Comparison of ENCODE assay signal across 8 cellular contexts in the genomic region with DNA sequence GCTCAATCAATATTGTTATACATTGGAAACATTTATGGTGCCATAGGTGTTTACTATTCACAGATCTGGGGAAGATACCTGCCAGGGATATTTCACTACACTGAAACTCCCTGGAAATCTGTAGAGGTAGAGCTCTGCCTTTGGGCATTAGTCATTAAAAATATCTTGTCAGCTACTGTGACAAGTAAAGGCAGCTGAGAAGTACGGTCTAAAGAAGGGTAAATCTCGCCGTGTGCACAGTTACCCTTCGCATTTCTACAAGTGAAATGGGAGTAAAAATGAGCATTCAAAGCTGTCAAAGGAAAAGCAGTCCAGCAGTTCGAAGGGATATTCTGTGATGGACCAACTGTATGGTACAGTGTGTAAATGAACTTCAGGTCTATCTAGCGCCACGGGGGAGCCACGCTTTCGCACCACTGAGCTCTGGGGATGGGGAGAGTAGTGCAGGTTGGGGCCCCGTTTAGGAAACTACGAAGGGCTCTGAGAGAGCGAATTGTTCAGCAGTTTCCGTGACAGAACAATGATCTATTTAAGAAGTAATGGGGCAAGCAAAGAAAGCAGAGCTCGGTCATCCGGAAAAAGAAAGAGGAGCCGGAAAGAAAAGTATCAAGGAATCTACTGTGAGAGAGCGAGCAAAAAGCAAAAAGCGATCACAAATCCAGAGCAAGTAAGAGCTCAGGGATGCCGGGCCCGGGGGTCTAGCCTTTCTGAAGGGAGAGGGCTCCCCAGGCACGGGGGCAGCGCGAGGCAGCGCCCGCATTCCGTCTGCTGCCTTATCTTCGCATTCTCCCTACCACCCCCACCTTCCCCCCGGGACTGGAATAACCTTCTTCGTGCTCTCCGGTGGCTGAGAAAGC. TPM values are rescaled to one million over a fixed set of nuclear protein-coding genes. Genes with fewer than 3 reads are reported as not detected.
DNase-seq lines count a peak whose midpoint lies in the region; ATAC-seq, FAIRE-seq and TF ChIP-seq lines count a peak whose summit lies in the region.

No MANE protein-coding gene starts in this region.

- DNase-seq in A549 (ENCODE audit: low read depth in 1 of 2, low spot score in 1 of 2) (peak; percentile 5 to 6), NAMALWA (ENCODE audit: low spot score) (peak; percentile 62), epithelial cell of prostate (ENCODE audit: low read depth, low spot score) (no peak), mucosa of descending colon (peak in 2 of 3 donors; percentile 32 to 44)
- peak; percentile 68 for DNase-seq in activated CD8-positive, alpha-beta memory T cell treated with anti-CD3 and anti-CD28 coated beads for 24 hours
- peak; percentile 15 for DNase-seq in stimulated activated naive CD4-positive, alpha-beta T cell treated with Interleukin-2 at 50 U/mL for 16 hours (lab: John Stamatoyannopoulos, UW)

- no peak for TF ChIP-seq EP300 in A549 (IDR thresholded peaks at IDR 0.05)

- no peak for TF ChIP-seq POLR2A in A549 (IDR thresholded peaks at IDR 0.05; ENCODE audit: low read length)

- H3K9me3 ChIP-seq in A549 (no peaks in the 10 kb centered on the region), mucosa of descending colon (no peaks in the 10 kb centered on the region)

- H3K36me3 ChIP-seq in mucosa of descending colon (ENCODE audit: low read depth), result no peaks in the 10 kb centered on the region

- ATAC-seq in A549 (peak; percentile 46 to 51; a peak in 5 of 6 replicates), GM18867 (IDR thresholded peaks at IDR 0.05; ENCODE audit: unreplicated experiment) (peak; percentile 17), mucosa of descending colon (peak; percentile 7), GM21447 (IDR thresholded peaks at IDR 0.05; ENCODE audit: unreplicated experiment) (no peak)

- TF ChIP-seq CTCF in A549 (IDR thresholded peaks at IDR 0.05) (no peak), mucosa of descending colon (IDR thresholded peaks at IDR 0.05) (no peak)

- H3K4me3 ChIP-seq in A549 (peak overlapping the region; percentile 84), mucosa of descending colon (peak overlapping the region; percentile 56)

- CTCF ChIA-PET in A549 (lab: Yijun Ruan, JAX), result interaction anchor here (0.6 to 1.3 kb wide), 4 partner anchors 9 to 24 kb away, joined by 3 to 4 read pairs (median 3); no protein-coding TSS in a partner anchor

- peaks cover 24% of the 10 kb centered on the region for H3K4me1 ChIP-seq in A549
- peaks cover 16% of the 10 kb centered on the region for H3K4me1 ChIP-seq in mucosa of descending colon (ENCODE audit: low read depth)

- intact Hi-C loops in mucosa of descending colon (cut with DNase I, micrococcal nuclease), result no loop called here

- peak overlapping the region; percentile 89 for H3K4me2 ChIP-seq in A549

- POLR2A ChIA-PET in A549 (lab: Yijun Ruan, JAX), result interaction anchor here (1.5 kb wide), 1 partner anchor 243 kb away, joined by 3 read pairs; a partner anchor contains a TSS

- peak overlapping the region; percentile 83 to 91 for H3K27ac ChIP-seq in A549
- peak overlapping the region; percentile 87 for H3K27ac ChIP-seq in epithelial cell of prostate

- no peak for FAIRE-seq in A549 (lab: Jason Lieb, UNC)

- WGBS in A549 (ENCODE audit: missing lambda C conversion rate), result 5% methylated on average over 27 of the region's 30 CpGs

- TF ChIP-seq RAD21 in A549 (conservative IDR thresholded peaks at IDR 0.05 in 1 of 2, IDR thresholded peaks at IDR 0.05 in 1 of 2), result no peak

TF ChIP-seq in A549, 52 proteins besides CTCF, POLR2A, EP300 and RAD21:
- TF ChIP-seq HOXA7 (CRISPR knock-in tag; IDR thresholded peaks at IDR 0.05) (no peak), JUNB (IDR thresholded peaks at IDR 0.05) (no peak), FOXS1 (CRISPR knock-in tag; IDR thresholded peaks at IDR 0.05) (no peak), ESRRA (IDR thresholded peaks at IDR 0.05; ENCODE audit: borderline replicate concordance, low read length) (no peak)
- TF ChIP-seq, protein P1, sequence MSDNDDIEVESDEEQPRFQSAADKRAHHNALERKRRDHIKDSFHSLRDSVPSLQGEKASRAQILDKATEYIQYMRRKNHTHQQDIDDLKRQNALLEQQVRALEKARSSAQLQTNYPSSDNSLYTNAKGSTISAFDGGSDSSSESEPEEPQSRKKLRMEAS (IDR thresholded peaks at IDR 0.05), result no peak
- TF ChIP-seq, protein P2, sequence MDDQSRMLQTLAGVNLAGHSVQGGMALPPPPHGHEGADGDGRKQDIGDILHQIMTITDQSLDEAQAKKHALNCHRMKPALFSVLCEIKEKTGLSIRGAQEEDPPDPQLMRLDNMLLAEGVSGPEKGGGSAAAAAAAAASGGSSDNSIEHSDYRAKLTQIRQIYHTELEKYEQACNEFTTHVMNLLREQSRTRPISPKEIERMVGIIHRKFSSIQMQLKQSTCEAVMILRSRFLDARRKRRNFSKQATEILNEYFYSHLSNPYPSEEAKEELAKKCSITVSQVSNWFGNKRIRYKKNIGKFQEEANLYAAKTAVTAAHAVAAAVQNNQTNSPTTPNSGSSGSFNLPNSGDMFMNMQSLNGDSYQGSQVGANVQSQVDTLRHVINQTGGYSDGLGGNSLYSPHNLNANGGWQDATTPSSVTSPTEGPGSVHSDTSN (IDR thresholded peaks at IDR 0.05), result no peak
- TF ChIP-seq, protein P3, sequence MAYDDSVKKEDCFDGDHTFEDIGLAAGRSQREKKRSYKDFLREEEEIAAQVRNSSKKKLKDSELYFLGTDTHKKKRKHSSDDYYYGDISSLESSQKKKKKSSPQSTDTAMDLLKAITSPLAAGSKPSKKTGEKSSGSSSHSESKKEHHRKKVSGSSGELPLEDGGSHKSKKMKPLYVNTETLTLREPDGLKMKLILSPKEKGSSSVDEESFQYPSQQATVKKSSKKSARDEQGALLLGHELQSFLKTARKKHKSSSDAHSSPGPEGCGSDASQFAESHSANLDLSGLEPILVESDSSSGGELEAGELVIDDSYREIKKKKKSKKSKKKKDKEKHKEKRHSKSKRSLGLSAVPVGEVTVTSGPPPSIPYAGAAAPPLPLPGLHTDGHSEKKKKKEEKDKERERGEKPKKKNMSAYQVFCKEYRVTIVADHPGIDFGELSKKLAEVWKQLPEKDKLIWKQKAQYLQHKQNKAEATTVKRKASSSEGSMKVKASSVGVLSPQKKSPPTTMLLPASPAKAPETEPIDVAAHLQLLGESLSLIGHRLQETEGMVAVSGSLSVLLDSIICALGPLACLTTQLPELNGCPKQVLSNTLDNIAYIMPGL (CRISPR knock-in tag; IDR thresholded peaks at IDR 0.05; ENCODE audit: borderline replicate concordance), result no peak

RNA-seq across cellular contexts. Expression of a gene that starts 0.6 kb away (rescaled TPM):
- 0.44 and 0.45 TPM in 2 replicates for polyA plus RNA-seq in A549 (2011; rRNA removed)
- polyA plus RNA-seq in A549 (2012; cell fraction: cytosol; rRNA removed), result 0.09 and 0.12 TPM in 2 replicates
- 0.05 and 0.09 TPM in 2 replicates for polyA plus RNA-seq in A549 (2012; cell fraction: nucleus; rRNA removed)
- 0.30 to 0.38 TPM (median 0.33 TPM) in 3 replicates for polyA plus RNA-seq in A549 (2017; fragmentation: RNase III; extraction: RNeasy Plus Mini Kit Qiagen cat#74134 plus additional on column Dnase treatment)
- 0.19 and 0.37 TPM in 2 replicates for polyA minus RNA-seq in A549 (2011; rRNA and poly(A)+ RNA removed)
- under 1 TPM; 0.23 to 0.39 (median 0.38) TPM for total RNA-seq in mucosa of descending colon

RNA-seq across cellular contexts. Expression of a gene that starts 0.9 kb away (rescaled TPM):
- polyA plus RNA-seq in A549 (2011; rRNA removed) (27.6 and 39.2 TPM in 2 replicates), A549 (2017; fragmentation: RNase III; extraction: RNeasy Plus Mini Kit Qiagen cat#74134 plus additional on column Dnase treatment) (17.0 to 17.5 TPM (median 17.1 TPM) in 3 replicates)
- 5.8 and 6.4 TPM in 2 replicates for polyA plus RNA-seq in A549 (2012; cell fraction: cytosol; rRNA removed)
- polyA plus RNA-seq in A549 (2012; cell fraction: nucleus; rRNA removed), result 3.3 and 5.1 TPM in 2 replicates
- polyA minus RNA-seq in A549 (2011; rRNA and poly(A)+ RNA removed), result 8.6 and 9.4 TPM in 2 replicates
- 10 to 100 TPM; 41.9 to 81.4 (median 50.1) TPM for total RNA-seq in mucosa of descending colon
